In genomic region chr3:112900088-112900487, GRCh38 we compare ENCODE assay signal across 21 cellular contexts. TPM values are rescaled to one million over a fixed set of nuclear protein-coding genes. Genes with fewer than 3 reads are reported as not detected.
"Had no signal": no experiment of that assay in that cellular context is flagged by ENCODE, and none has a peak within 500 bp of the region (broad histone marks: within the 10 kb centered on the region; RNA-seq: fewer than 3 reads in every experiment).

No MANE protein-coding gene starts in this region.

- H3K27ac ChIP-seq: foreskin keratinocyte, left lung, parathyroid adenoma, thoracic aorta, upper lobe of left lung had no signal

- H3K4me1 ChIP-seq: foreskin keratinocyte, left lung, parathyroid adenoma, upper lobe of left lung had no signal

- H3K27me3 ChIP-seq: foreskin keratinocyte, left lung, upper lobe of left lung had no signal

- DNase-seq: activated B cell treated with CpG ODN at 0.5 μM for 24 hours; activated CD4-positive, alpha-beta memory T cell treated with anti-CD3 and anti-CD28 coated beads, Interleukin-2, amount 10 ng/mL, durations not matched to agents 7 days and 5 days; activated CD4-positive, alpha-beta T cell treated with anti-CD3 and anti-CD28 coated beads for 4 hours; activated CD8-positive, alpha-beta memory T cell treated with anti-CD3 and anti-CD28 coated beads, Interleukin-2, amount 10 ng/mL, durations not matched to agents 7 days and 5 days; activated naive CD8-positive, alpha-beta T cell treated with anti-CD3 and anti-CD28 coated beads, Interleukin-2, amount 10 ng/mL, durations not matched to agents 7 days and 5 days; cortex of kidney; effector CD4-positive, alpha-beta T cell; foreskin keratinocyte; kidney; left lung; natural killer cell; stimulated activated CD4-positive, alpha-beta T cell treated with anti-CD3 and anti-CD28 coated beads, Interleukin-4, amount 100 ng/mL, for 24 hours; T-cell; T-helper 9 cell; upper lobe of left lung had no signal

- H2AFZ ChIP-seq: parathyroid adenoma had no signal

- H3K36me3 ChIP-seq: left lung, thoracic aorta, upper lobe of left lung had no signal

- H3K9me3 ChIP-seq: thoracic aorta had no signal

- ATAC-seq: activated CD8-positive, alpha-beta memory T cell treated with anti-CD3 and anti-CD28 coated beads, Interleukin-2, amount 10 ng/mL, durations not matched to agents 7 days and 5 days; esophagus mucosa; foreskin keratinocyte; left lung; natural killer cell; sciatic nerve; stimulated activated effector memory CD8-positive, alpha-beta T cell treated with anti-CD3 and anti-CD28 coated beads, Interleukin-12 subunit alpha, Interleukin-12 subunit beta, amount 100 ng/mL, for 72 hours; T-cell had no signal

- H3K79me2 ChIP-seq: parathyroid adenoma had no signal

- H3K9ac ChIP-seq: parathyroid adenoma had no signal

- H3K4me3 ChIP-seq: left lung, thoracic aorta, upper lobe of left lung had no signal

RNA-seq across cellular contexts. Expression of gene CD200R1L, which starts 53.4 kb away (rescaled TPM):
- total RNA-seq: activated B cell treated with CpG ODN at 0.5 μM for 24 hours; activated CD4-positive, alpha-beta memory T cell treated with anti-CD3 and anti-CD28 coated beads, Interleukin-2, amount 10 ng/mL, durations not matched to agents 7 days and 5 days; activated CD8-positive, alpha-beta memory T cell treated with anti-CD3 and anti-CD28 coated beads, Interleukin-2, amount 10 ng/mL, durations not matched to agents 7 days and 5 days; activated naive CD8-positive, alpha-beta T cell treated with anti-CD3 and anti-CD28 coated beads, Interleukin-2, amount 10 ng/mL, durations not matched to agents 7 days and 5 days; esophagus mucosa; foreskin keratinocyte; kidney; left lung; sciatic nerve; SK-MEL-5; T-cell; thoracic aorta; upper lobe of left lung had no signal
- polyA plus RNA-seq: foreskin keratinocyte had no signal
